ENCODE assay signal across 19 cellular contexts in genomic region chr9:94796687-94797086, GRCh38.
"Had no signal": no experiment of that assay in that cellular context is flagged by ENCODE, and none has a peak within 500 bp of the region (broad histone marks: within the 10 kb centered on the region; RNA-seq: fewer than 3 reads in every experiment).

No MANE protein-coding gene starts in this region.

- H3K4me3 Mint-ChIP-seq: activated CD4-positive, alpha-beta T cell treated with anti-CD3 and anti-CD28 coated beads for 36 hours; activated naive CD8-positive, alpha-beta T cell; activated T-helper 1 cell treated with anti-CD3 and anti-CD28 coated beads, Interleukin-12 subunit alpha, Interleukin-12 subunit beta, Interleukin-2, Interleukin-4 antibody, amounts not matched to agents 30 ng/mL and 10 ng/mL and 1 ng/mL, durations not matched to agents 14 hours and 24 hours and 36 hours; memory B cell; naive B cell; T-cell; WTC11 had no signal

- DNase-seq: activated CD4-positive, alpha-beta T cell treated with anti-CD3 and anti-CD28 coated beads for 36 hours; activated CD4-positive, alpha-beta T cell treated with anti-CD3 and anti-CD28 coated beads, Interleukin-2, amount 50 U/mL, for 48 hours; activated gamma-delta T cell treated with Interleukin-2 at 50 U/mL for 16 hours; colonic mucosa; heart left ventricle; mucosa of descending colon; naive B cell; ovary; right lobe of liver; small intestine; stimulated activated CD4-positive, alpha-beta T cell treated with anti-CD3 and anti-CD28 coated beads, Interleukin-4, amount 100 ng/mL, for 1 hour; T-cell; thyroid gland had no signal

- H3K9me3 ChIP-seq: colonic mucosa, heart left ventricle, mucosa of descending colon, ovary, right lobe of liver, thyroid gland had no signal

- H3K4me1 Mint-ChIP-seq: activated CD4-positive, alpha-beta T cell treated with anti-CD3 and anti-CD28 coated beads for 36 hours; memory B cell; naive B cell; WTC11 had no signal

- H3K4me1 ChIP-seq: colonic mucosa, right lobe of liver had no signal

- H3K27me3 ChIP-seq: colonic mucosa, heart left ventricle, ovary, right lobe of liver, thyroid gland had no signal

- H3K27me3 Mint-ChIP-seq: activated CD4-positive, alpha-beta T cell treated with anti-CD3 and anti-CD28 coated beads for 36 hours; activated naive CD8-positive, alpha-beta T cell; memory B cell; naive B cell; T-cell had no signal

- H3K9me3 Mint-ChIP-seq: activated T-helper 1 cell treated with anti-CD3 and anti-CD28 coated beads, Interleukin-12 subunit alpha, Interleukin-12 subunit beta, Interleukin-2, Interleukin-4 antibody, amounts not matched to agents 30 ng/mL and 10 ng/mL and 1 ng/mL, durations not matched to agents 14 hours and 24 hours and 36 hours; memory B cell; naive B cell; T-cell; WTC11 had no signal

- H3K27ac ChIP-seq: colonic mucosa, heart left ventricle, ovary, right lobe of liver, thyroid gland had no signal

- H3K27ac Mint-ChIP-seq: activated CD4-positive, alpha-beta T cell treated with anti-CD3 and anti-CD28 coated beads for 36 hours; activated naive CD8-positive, alpha-beta T cell; activated T-helper 1 cell treated with anti-CD3 and anti-CD28 coated beads, Interleukin-12 subunit alpha, Interleukin-12 subunit beta, Interleukin-2, Interleukin-4 antibody, amounts not matched to agents 30 ng/mL and 10 ng/mL and 1 ng/mL, durations not matched to agents 14 hours and 24 hours and 36 hours; memory B cell; naive B cell; T-cell; WTC11 had no signal

- FAIRE-seq: endometrium, frontal cortex, small intestine had no signal

- H3K36me3 ChIP-seq: colonic mucosa, ovary, thyroid gland had no signal

- H3K4me3 ChIP-seq: colonic mucosa, heart left ventricle, mucosa of descending colon, ovary, right lobe of liver, thyroid gland had no signal
